In the genomic region with DNA sequence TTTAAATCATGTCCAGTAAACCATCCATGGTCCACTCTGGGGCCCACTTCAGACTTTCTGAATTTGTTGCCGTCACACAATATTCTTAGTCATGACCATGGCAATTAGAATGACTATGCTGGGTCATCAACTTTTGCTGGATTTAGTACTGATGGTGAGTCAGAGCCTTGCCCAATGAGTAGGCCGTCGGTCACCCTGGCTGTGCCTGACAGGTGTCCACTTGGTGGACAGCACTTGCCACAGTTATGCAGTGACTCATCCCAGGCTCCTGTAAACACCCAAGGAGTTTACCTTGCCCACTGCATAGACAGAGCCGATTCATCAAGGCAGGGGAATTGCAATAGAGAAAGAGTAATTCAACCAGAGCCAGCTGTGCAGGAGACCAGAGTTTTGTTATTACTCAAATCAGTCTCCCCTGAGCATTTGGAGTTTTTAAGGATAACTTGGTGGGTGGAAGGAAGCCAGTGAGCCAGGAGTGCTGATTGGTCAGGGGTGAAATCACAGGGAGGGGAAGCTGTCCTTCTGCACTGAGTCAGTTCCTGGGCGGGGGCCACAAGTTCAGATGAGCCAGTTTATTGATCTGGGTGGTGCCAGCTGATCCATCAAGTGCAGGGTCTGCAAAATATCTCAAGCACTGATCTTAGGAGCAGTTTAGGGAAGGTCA, we compare ENCODE assay signal across 13 cellular contexts.
DNase-seq lines count a peak whose midpoint lies in the region; ATAC-seq, FAIRE-seq and TF ChIP-seq lines count a peak whose summit lies in the region.
"Had no signal": no experiment of that assay in that cellular context is flagged by ENCODE, and none has a peak within 500 bp of the region (broad histone marks: within the 10 kb centered on the region; RNA-seq: fewer than 3 reads in every experiment).

No MANE protein-coding gene starts in this region.

- H3K27me3 Mint-ChIP-seq in MCF 10A (ENCODE audit: insufficient read depth, unreplicated experiment), result no peaks in the 10 kb centered on the region

- ATAC-seq in GM19023 (IDR thresholded peaks at IDR 0.05; ENCODE audit: unreplicated experiment), result no peak
- ATAC-seq: T-cell had no signal

- peak overlapping the region; percentile 84 for H3K27ac Mint-ChIP-seq in MCF 10A (ENCODE audit: low read depth, unreplicated experiment)
- H3K27ac Mint-ChIP-seq: T-cell had no signal

- H3K4me3 ChIP-seq in breast epithelium, result no peak overlapping the region
- no peak overlapping the region for H3K4me3 ChIP-seq in coronary artery
- H3K4me3 ChIP-seq: skin epidermis had no signal

- no peak for TF ChIP-seq POLR2A in breast epithelium (IDR thresholded peaks at IDR 0.05)

- peaks cover 16 to 44% of the 10 kb centered on the region in 2 donors for H3K9me3 ChIP-seq in breast epithelium

- no peaks in the 10 kb centered on the region for H3K9me3 Mint-ChIP-seq in MCF 10A (ENCODE audit: unreplicated experiment)

- H3K27ac ChIP-seq in breast epithelium (no peak overlapping the region), coronary artery (no peak overlapping the region)
- H3K27ac ChIP-seq: skin epidermis had no signal

- POLR2A ChIA-PET in MCF 10A (lab: Yijun Ruan, JAX), result interaction anchor here (0.6 to 1.4 kb wide), 5 partner anchors 14 to 470 kb away, joined by 3 to 7 read pairs (median 4); a partner anchor contains a TSS

- peak overlapping the region; percentile 11 for H3K4me3 Mint-ChIP-seq in MCF 10A (ENCODE audit: unreplicated experiment)
- H3K4me3 Mint-ChIP-seq: T-cell had no signal

- no TSS peak for BruUV-seq in MCF 10A (replicated peaks; lab: Mats Ljungman, UMichigan)

- peaks cover 0 to 3% of the 10 kb centered on the region in 2 donors for H3K27me3 ChIP-seq in breast epithelium

- H3K36me3 ChIP-seq in breast epithelium, result no peaks in the 10 kb centered on the region

- intact Hi-C loops in MCF 10A (cut with micrococcal nuclease), result loop anchor here (2.0 kb wide), 1 partner anchor 139 kb away; no protein-coding TSS in a partner anchor
- intact Hi-C loops in breast epithelium (cut with DNase I; ENCODE audit: low total_unique reads), result no loop called here

- DNase-seq in MCF 10A (ENCODE audit: unreplicated experiment) (peak; percentile 98), breast epithelium (ENCODE audit: low spot score in 2 of 2) (no peak), amniotic epithelial cell (ENCODE audit: low read depth) (peak; percentile 66), iris pigment epithelial cell (ENCODE audit: low read depth) (peak; percentile 56), urothelium cell line (ENCODE audit: low spot score) (peak; percentile 93), NOMO-1 treated with DMSO at 0.1 percent for 48 hours (lab: John Stamatoyannopoulos, UW; ENCODE audit: unreplicated experiment) (no peak), coronary artery (ENCODE audit: low spot score) (no peak)
- DNase-seq: AML-193; KBM-7; stimulated activated CD8-positive, alpha-beta memory T cell treated with anti-CD3 and anti-CD28 coated beads, Interleukin-4, amount 100 ng/mL, for 48 hours; T-cell had no signal

- TF ChIP-seq CTCF in MCF 10A (IDR thresholded peaks at IDR 0.05; ENCODE audit: unreplicated experiment), result no peak
- TF ChIP-seq CTCF in breast epithelium (IDR thresholded peaks at IDR 0.05), result no peak
- no peak for TF ChIP-seq CTCF in coronary artery (IDR thresholded peaks at IDR 0.05)

- FAIRE-seq in urothelium cell line (lab: Jason Lieb, UNC), result peak; percentile 97

- no peaks in the 10 kb centered on the region for H3K4me1 ChIP-seq in breast epithelium

- CTCF ChIA-PET in MCF 10A (lab: Yijun Ruan, JAX), result no interaction called here

- no peaks in the 10 kb centered on the region for H3K36me3 Mint-ChIP-seq in MCF 10A (ENCODE audit: insufficient read depth, unreplicated experiment)
- H3K36me3 Mint-ChIP-seq: T-cell had no signal

- peaks cover 16% of the 10 kb centered on the region for H3K4me1 Mint-ChIP-seq in MCF 10A (ENCODE audit: insufficient read depth, unreplicated experiment)
- H3K4me1 Mint-ChIP-seq: T-cell had no signal

Comparison
In these comparisons a context has a peak if more than half of its experiments do, and no peak if none do; other contexts are left out.
1. DNase-seq: peak in MCF 10A (single experiment), amniotic epithelial cell (single experiment), iris pigment epithelial cell (single experiment) and urothelium cell line (single experiment); none in breast epithelium (0 of 2), NOMO-1 treated with DMSO at 0.1 percent for 48 hours (single experiment) and coronary artery (single experiment).